In genomic region chr12:14356147-14356546, GRCh38 we compare ENCODE assay signal across 1 cellular context.
TF ChIP-seq lines count a peak whose summit lies in the region.

No MANE protein-coding gene starts in this region.

TF ChIP-seq in GM23338, 12 proteins besides CTCF, POLR2A, EP300 and RAD21 (continued from another document):
- no peak for TF ChIP-seq REST (IDR thresholded peaks at IDR 0.05; ENCODE audit: unreplicated experiment)
- no peak for TF ChIP-seq JUNB (IDR thresholded peaks at IDR 0.05; ENCODE audit: unreplicated experiment)
- no peak for TF ChIP-seq POLR2AphosphoS5 (IDR thresholded peaks at IDR 0.05; ENCODE audit: low read depth)
- TF ChIP-seq NANOG (IDR thresholded peaks at IDR 0.05; ENCODE audit: borderline replicate concordance), result no peak
- TF ChIP-seq ZNF114 (CRISPR knock-in tag; IDR thresholded peaks at IDR 0.05), result no peak
- TF ChIP-seq, protein P1, sequence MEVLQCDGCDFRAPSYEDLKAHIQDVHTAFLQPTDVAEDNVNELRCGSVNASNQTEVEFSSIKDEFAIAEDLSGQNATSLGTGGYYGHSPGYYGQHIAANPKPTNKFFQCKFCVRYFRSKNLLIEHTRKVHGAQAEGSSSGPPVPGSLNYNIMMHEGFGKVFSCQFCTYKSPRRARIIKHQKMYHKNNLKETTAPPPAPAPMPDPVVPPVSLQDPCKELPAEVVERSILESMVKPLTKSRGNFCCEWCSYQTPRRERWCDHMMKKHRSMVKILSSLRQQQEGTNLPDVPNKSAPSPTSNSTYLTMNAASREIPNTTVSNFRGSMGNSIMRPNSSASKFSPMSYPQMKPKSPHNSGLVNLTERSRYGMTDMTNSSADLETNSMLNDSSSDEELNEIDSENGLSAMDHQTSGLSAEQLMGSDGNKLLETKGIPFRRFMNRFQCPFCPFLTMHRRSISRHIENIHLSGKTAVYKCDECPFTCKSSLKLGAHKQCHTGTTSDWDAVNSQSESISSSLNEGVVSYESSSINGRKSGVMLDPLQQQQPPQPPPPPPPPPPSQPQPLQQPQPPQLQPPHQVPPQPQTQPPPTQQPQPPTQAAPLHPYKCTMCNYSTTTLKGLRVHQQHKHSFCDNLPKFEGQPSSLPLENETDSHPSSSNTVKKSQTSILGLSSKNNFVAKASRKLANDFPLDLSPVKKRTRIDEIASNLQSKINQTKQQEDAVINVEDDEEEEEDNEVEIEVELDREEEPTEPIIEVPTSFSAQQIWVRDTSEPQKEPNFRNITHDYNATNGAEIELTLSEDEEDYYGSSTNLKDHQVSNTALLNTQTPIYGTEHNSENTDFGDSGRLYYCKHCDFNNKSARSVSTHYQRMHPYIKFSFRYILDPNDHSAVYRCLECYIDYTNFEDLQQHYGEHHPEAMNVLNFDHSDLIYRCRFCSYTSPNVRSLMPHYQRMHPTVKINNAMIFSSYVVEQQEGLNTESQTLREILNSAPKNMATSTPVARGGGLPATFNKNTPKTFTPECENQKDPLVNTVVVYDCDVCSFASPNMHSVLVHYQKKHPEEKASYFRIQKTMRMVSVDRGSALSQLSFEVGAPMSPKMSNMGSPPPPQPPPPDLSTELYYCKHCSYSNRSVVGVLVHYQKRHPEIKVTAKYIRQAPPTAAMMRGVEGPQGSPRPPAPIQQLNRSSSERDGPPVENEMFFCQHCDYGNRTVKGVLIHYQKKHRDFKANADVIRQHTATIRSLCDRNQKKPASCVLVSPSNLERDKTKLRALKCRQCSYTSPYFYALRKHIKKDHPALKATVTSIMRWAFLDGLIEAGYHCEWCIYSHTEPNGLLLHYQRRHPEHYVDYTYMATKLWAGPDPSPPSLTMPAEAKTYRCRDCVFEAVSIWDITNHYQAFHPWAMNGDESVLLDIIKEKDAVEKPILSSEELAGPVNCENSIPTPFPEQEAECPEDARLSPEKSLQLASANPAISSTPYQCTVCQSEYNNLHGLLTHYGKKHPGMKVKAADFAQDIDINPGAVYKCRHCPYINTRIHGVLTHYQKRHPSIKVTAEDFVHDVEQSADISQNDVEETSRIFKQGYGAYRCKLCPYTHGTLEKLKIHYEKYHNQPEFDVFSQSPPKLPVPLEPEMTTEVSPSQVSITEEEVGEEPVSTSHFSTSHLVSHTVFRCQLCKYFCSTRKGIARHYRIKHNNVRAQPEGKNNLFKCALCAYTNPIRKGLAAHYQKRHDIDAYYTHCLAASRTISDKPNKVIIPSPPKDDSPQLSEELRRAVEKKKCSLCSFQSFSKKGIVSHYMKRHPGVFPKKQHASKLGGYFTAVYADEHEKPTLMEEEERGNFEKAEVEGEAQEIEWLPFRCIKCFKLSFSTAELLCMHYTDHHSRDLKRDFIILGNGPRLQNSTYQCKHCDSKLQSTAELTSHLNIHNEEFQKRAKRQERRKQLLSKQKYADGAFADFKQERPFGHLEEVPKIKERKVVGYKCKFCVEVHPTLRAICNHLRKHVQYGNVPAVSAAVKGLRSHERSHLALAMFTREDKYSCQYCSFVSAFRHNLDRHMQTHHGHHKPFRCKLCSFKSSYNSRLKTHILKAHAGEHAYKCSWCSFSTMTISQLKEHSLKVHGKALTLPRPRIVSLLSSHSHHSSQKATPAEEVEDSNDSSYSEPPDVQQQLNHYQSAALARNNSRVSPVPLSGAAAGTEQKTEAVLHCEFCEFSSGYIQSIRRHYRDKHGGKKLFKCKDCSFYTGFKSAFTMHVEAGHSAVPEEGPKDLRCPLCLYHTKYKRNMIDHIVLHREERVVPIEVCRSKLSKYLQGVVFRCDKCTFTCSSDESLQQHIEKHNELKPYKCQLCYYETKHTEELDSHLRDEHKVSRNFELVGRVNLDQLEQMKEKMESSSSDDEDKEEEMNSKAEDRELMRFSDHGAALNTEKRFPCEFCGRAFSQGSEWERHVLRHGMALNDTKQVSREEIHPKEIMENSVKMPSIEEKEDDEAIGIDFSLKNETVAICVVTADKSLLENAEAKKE (CRISPR knock-in tag; IDR thresholded peaks at IDR 0.05), result no peak
